19 cellular contexts compared by ENCODE assay signal in the genomic region with DNA sequence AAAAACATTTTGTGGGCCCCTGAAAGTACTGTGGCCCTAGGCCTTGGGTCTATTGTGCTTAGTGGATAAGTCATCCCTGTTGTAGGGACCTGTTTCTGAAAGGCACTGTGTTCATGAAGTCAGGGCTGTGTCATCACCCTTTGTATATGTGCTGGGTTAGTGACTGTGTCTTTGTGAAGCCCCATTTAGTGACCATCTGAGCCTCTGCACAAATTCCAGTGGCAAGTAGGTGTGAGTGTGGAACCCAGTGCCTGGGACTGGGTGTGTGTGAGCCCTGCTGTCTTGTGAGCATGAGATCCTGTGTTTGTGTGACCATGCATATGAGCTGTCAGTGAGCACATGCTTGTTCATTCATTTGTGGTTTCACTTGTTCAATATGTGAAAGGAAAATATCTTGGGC. TPM values are rescaled to one million over a fixed set of nuclear protein-coding genes. Genes with fewer than 3 reads are reported as not detected.
A peak's percentile ranks its signal among the peaks of the same experiment; 100 is the strongest.
DNase-seq lines count a peak whose midpoint lies in the region; ATAC-seq, FAIRE-seq and TF ChIP-seq lines count a peak whose summit lies in the region.
"Had no signal": no experiment of that assay in that cellular context is flagged by ENCODE, and none has a peak within 500 bp of the region (broad histone marks: within the 10 kb centered on the region; RNA-seq: fewer than 3 reads in every experiment).

No MANE protein-coding gene starts in this region.

- no peak overlapping the region for H3K4me3 Mint-ChIP-seq in activated T-cell treated with anti-CD3 and anti-CD28 coated beads, Interleukin-2, amount 50 U/mL, for 4 hours
- H3K4me3 Mint-ChIP-seq in neural progenitor cell (no peak overlapping the region), GM23338 (no peak overlapping the region)
- H3K4me3 Mint-ChIP-seq: CD14-positive monocyte, nephron had no signal

- H3K4me3 ChIP-seq in HCT116 (replicated peaks in 1 of 2; ENCODE audit: low read depth in 1 of 2, low read length in 2 of 2): no peak overlapping the region
- H3K4me3 ChIP-seq in bronchial epithelial cell (ENCODE audit: low read depth, low read length): no peak overlapping the region
- no peak overlapping the region for H3K4me3 ChIP-seq in neural progenitor cell
- no peak overlapping the region for H3K4me3 ChIP-seq in testis
- no peak overlapping the region for H3K4me3 ChIP-seq in GM23338
- H3K4me3 ChIP-seq: psoas muscle, spleen had no signal

- H3K9me2 ChIP-seq in HCT116 (ENCODE audit: insufficient read depth) (no peaks in the 10 kb centered on the region), GM23338 (ENCODE audit: insufficient read depth) (no peaks in the 10 kb centered on the region)

- H3K27me3 Mint-ChIP-seq in activated T-cell treated with anti-CD3 and anti-CD28 coated beads, Interleukin-2, amount 50 U/mL, for 4 hours (ENCODE audit: low read depth): no peaks in the 10 kb centered on the region
- H3K27me3 Mint-ChIP-seq in neural progenitor cell (ENCODE audit: insufficient read depth, low read depth) (peaks cover 10% of the 10 kb centered on the region), GM23338 (ENCODE audit: insufficient read depth, low read depth, poor library complexity) (peaks cover 11% of the 10 kb centered on the region)

- no peak for TF ChIP-seq RAD21 in HCT116 (IDR thresholded peaks at IDR 0.05; ENCODE audit: low read depth)

- no peak for TF ChIP-seq CTCF in HCT116 (IDR thresholded peaks at IDR 0.05 in 2 of 3, conservative IDR thresholded peaks at IDR 0.05 in 1 of 3; ENCODE audit: borderline replicate concordance in 1 of 3, insufficient read depth in 1 of 3, low read depth in 2 of 3, low read length in 2 of 3)
- TF ChIP-seq CTCF in bronchial epithelial cell (IDR thresholded peaks at IDR 0.05; ENCODE audit: insufficient read depth, low read length, severe bottlenecking): no peak
- no peak for TF ChIP-seq CTCF in neural progenitor cell (IDR thresholded peaks at IDR 0.05)
- no peak for TF ChIP-seq CTCF in testis (IDR thresholded peaks at IDR 0.05)
- no peak for TF ChIP-seq CTCF in GM23338 (conservative IDR thresholded peaks at IDR 0.05; ENCODE audit: low read depth in 2 of 2)

- H3K4me2 ChIP-seq in HCT116 (ENCODE audit: low read length): peak overlapping the region; percentile 17; the same call in 1 of the 2 replicates
- no peak overlapping the region for H3K4me2 ChIP-seq in neural progenitor cell
- H3K4me2 ChIP-seq in GM23338: no peak overlapping the region

- H3K4me1 ChIP-seq in HCT116 (ENCODE audit: control insufficient read depth in 1 of 2, insufficient read depth in 2 of 2, low read length in 2 of 2) (peaks cover 25 to 49% of the 10 kb centered on the region in 2 experiments), neural progenitor cell (peaks cover 8% of the 10 kb centered on the region), testis (peaks cover 17% of the 10 kb centered on the region), GM23338 (ENCODE audit: insufficient read depth) (peaks cover 19% of the 10 kb centered on the region)

- H3K9me3 ChIP-seq in HCT116 (ENCODE audit: control insufficient read depth in 1 of 2, insufficient read depth in 1 of 2, low read depth in 1 of 2, low read length in 2 of 2) (no peaks in the 10 kb centered on the region), neural progenitor cell (ENCODE audit: low read depth) (peaks cover 20% of the 10 kb centered on the region), testis (no peaks in the 10 kb centered on the region)
- H3K9me3 ChIP-seq: psoas muscle had no signal

- no peaks in the 10 kb centered on the region for H3K36me3 Mint-ChIP-seq in activated T-cell treated with anti-CD3 and anti-CD28 coated beads, Interleukin-2, amount 50 U/mL, for 4 hours (ENCODE audit: insufficient read depth)
- H3K36me3 Mint-ChIP-seq in neural progenitor cell: peaks cover 5% of the 10 kb centered on the region
- peaks cover 28% of the 10 kb centered on the region for H3K36me3 Mint-ChIP-seq in GM23338 (ENCODE audit: low read depth)

- FAIRE-seq in bronchial epithelial cell (lab: Jason Lieb, UNC): peak; percentile 28

- H3K36me3 ChIP-seq in HCT116 (ENCODE audit: control insufficient read depth in 1 of 2, insufficient read depth in 2 of 2, low read length in 2 of 2): no peaks in the 10 kb centered on the region
- no peaks in the 10 kb centered on the region for H3K36me3 ChIP-seq in bronchial epithelial cell (ENCODE audit: control insufficient read depth, insufficient read depth, low read length)
- H3K36me3 ChIP-seq in neural progenitor cell: no peaks in the 10 kb centered on the region
- no peaks in the 10 kb centered on the region for H3K36me3 ChIP-seq in testis (ENCODE audit: low read depth, missing control alignments)
- H3K36me3 ChIP-seq in GM23338 (ENCODE audit: insufficient read depth): no peaks in the 10 kb centered on the region

- RAD21 ChIA-PET in HCT116 (lab: Charles Lee; ENCODE audit: low non-redundant PET in 1 of 2, low total read pairs in 2 of 2, uncharacterized antibody in 2 of 2, unreplicated experiment in 2 of 2): no interaction called here

- intact Hi-C loops in HCT116 (cut with micrococcal nuclease): no loop called here
- intact Hi-C loops in testis (cut with DNase I; ENCODE audit: low total_unique reads): no loop called here
- intact Hi-C loops in sciatic nerve (cut with DNase I): no loop called here

- ATAC-seq in activated T-cell treated with anti-CD3 and anti-CD28 coated beads, Interleukin-2, amount 50 U/mL, for 4 hours: peak; percentile 67 to 69
- no peak for ATAC-seq in HCT116
- no peak for ATAC-seq in sciatic nerve
- no peak for ATAC-seq in GM23338
- ATAC-seq: left colon, psoas muscle had no signal

- BruUV-seq in HCT116 (replicated peaks; lab: Mats Ljungman, UMichigan): no TSS peak

- CTCF ChIA-PET in HCT116 (lab: Charles Lee): no interaction called here

- POLR2A ChIA-PET in HCT116 (lab: Charles Lee): no interaction called here

- no peak overlapping the region for H3K27ac ChIP-seq in HCT116 (ENCODE audit: low read depth, low read length)
- H3K27ac ChIP-seq in neural progenitor cell: no peak overlapping the region
- no peak overlapping the region for H3K27ac ChIP-seq in testis
- H3K27ac ChIP-seq in GM23338 (ENCODE audit: low read depth): no peak overlapping the region

- no peak for TF ChIP-seq POLR2A in HCT116 (IDR thresholded peaks at IDR 0.05; ENCODE audit: borderline replicate concordance, extremely low read depth, insufficient read depth, insufficient read length)
- TF ChIP-seq POLR2A in testis (IDR thresholded peaks at IDR 0.05): no peak

- peaks cover 10% of the 10 kb centered on the region for H3F3A ChIP-seq in neural progenitor cell (ENCODE audit: low read depth)
- H3F3A ChIP-seq in GM23338 (replicated peaks; ENCODE audit: low read depth): peaks cover 14% of the 10 kb centered on the region

- H3K9ac ChIP-seq in HCT116 (ENCODE audit: low read length) (0 out of 2 replicates have a peak overlapping the region, but pooled peaks have one; percentile 19), neural progenitor cell (no peak overlapping the region)

- no peak overlapping the region for H3K27ac Mint-ChIP-seq in neural progenitor cell
- H3K27ac Mint-ChIP-seq in GM23338: no peak overlapping the region
- H3K27ac Mint-ChIP-seq: CD14-positive monocyte had no signal

- H2AFZ ChIP-seq in HCT116 (ENCODE audit: low read depth, low read length, poor library complexity, severe bottlenecking) (no peak overlapping the region), neural progenitor cell (replicated peaks) (no peak overlapping the region), GM23338 (no peak overlapping the region)

- H3K9me3 Mint-ChIP-seq in activated T-cell treated with anti-CD3 and anti-CD28 coated beads, Interleukin-2, amount 50 U/mL, for 4 hours: no peaks in the 10 kb centered on the region
- H3K9me3 Mint-ChIP-seq in neural progenitor cell: peaks cover 25% of the 10 kb centered on the region
- peaks cover 44% of the 10 kb centered on the region for H3K9me3 Mint-ChIP-seq in GM23338

- no peak for DNase-seq in activated T-cell treated with anti-CD3 and anti-CD28 coated beads, Interleukin-2, amount 50 U/mL, for 4 hours
- DNase-seq in activated T-cell treated with anti-CD3 and anti-CD28 coated beads, Interleukin-2, amount 50 U/mL, for 1 hour: no peak
- DNase-seq in HCT116 (ENCODE audit: low read depth, low spot score) (no peak), bronchial epithelial cell (ENCODE audit: low read depth) (peak; percentile 73), neural progenitor cell (ENCODE audit: low spot score) (peak; percentile 1), testis (no peak), sciatic nerve (ENCODE audit: low spot score) (no peak), GM23338 (ENCODE audit: low spot score) (no peak)
- DNase-seq: DMS153; KBM-7; left colon; midbrain; NCI-H2029; NCI-H446 treated with DMSO at 0.1 percent for 48 hours; psoas muscle; spleen; stimulated activated CD8-positive, alpha-beta memory T cell treated with anti-CD3 and anti-CD28 coated beads, Interleukin-4, amount 100 ng/mL, for 48 hours had no signal

- H3K79me2 ChIP-seq in HCT116 (ENCODE audit: insufficient read depth, low read length) (no peaks in the 10 kb centered on the region), neural progenitor cell (ENCODE audit: low read depth) (no peaks in the 10 kb centered on the region), GM23338 (replicated peaks; ENCODE audit: insufficient read depth) (no peaks in the 10 kb centered on the region)

- H3K4me1 Mint-ChIP-seq in activated T-cell treated with anti-CD3 and anti-CD28 coated beads, Interleukin-2, amount 50 U/mL, for 4 hours (ENCODE audit: low read depth): peaks cover 18% of the 10 kb centered on the region
- H3K4me1 Mint-ChIP-seq in neural progenitor cell (peaks cover 16% of the 10 kb centered on the region), GM23338 (peaks cover 19% of the 10 kb centered on the region)

- no peaks in the 10 kb centered on the region for H3K27me3 ChIP-seq in HCT116 (ENCODE audit: insufficient read depth, low read length)
- no peaks in the 10 kb centered on the region for H3K27me3 ChIP-seq in bronchial epithelial cell (ENCODE audit: control insufficient read depth, insufficient read depth, low read length)
- H3K27me3 ChIP-seq in neural progenitor cell: no peaks in the 10 kb centered on the region
- no peaks in the 10 kb centered on the region for H3K27me3 ChIP-seq in testis
- no peaks in the 10 kb centered on the region for H3K27me3 ChIP-seq in GM23338 (ENCODE audit: insufficient read depth)
- H3K27me3 ChIP-seq: spleen had no signal

- H4K20me1 ChIP-seq in HCT116 (ENCODE audit: insufficient read depth) (no peaks in the 10 kb centered on the region), neural progenitor cell (ENCODE audit: low read depth) (no peaks in the 10 kb centered on the region), GM23338 (replicated peaks; ENCODE audit: insufficient read depth) (no peaks in the 10 kb centered on the region)

RNA-seq across cellular contexts. Expression of gene HYAL1, which starts 1.2 kb away (rescaled TPM):
- total RNA-seq in activated T-cell treated with anti-CD3 and anti-CD28 coated beads, Interleukin-2, amount 50 U/mL, for 4 hours: under 1 TPM in 2 of 3 donors, not detected in 1; 0.24 to 0.82 TPM
- total RNA-seq in HCT116 (2021; ENCODE audit: unreplicated experiment) (6.1 TPM), bronchial epithelial cell (7.1 and 8.3 TPM in 2 replicates), neural progenitor cell (ENCODE audit: low replicate concordance) (1.6 and 3.0 TPM in 2 replicates), testis (1 to 10 TPM; 2.7 to 3.2 TPM), sciatic nerve (19.4 TPM)
- polyA plus RNA-seq in HCT116 (2012): 11.9 and 12.5 TPM in 2 replicates
- polyA plus RNA-seq in testis (ENCODE audit: insufficient read depth, low read depth, low replicate concordance) (3.7 TPM), GM23338 (2016; fragmentation: Nextera tagmentation; extraction: Ambion mirVana) (1.7 and 2.1 TPM in 2 replicates)
- 2.8 and 5.0 TPM in 2 replicates for total RNA-seq in GM23338 (2014; rRNA removed; shearing (Covaris generic))
- polyA plus RNA-seq: CD14-positive monocyte had no signal

RNA-seq across cellular contexts. Expression of gene HYAL3, which starts 5.4 kb away (rescaled TPM):
- 10 to 100 TPM in 1 of 3 donors, 1 to 10 TPM in 2; 4.9 to 10.3 (median 7.2) TPM for total RNA-seq in activated T-cell treated with anti-CD3 and anti-CD28 coated beads, Interleukin-2, amount 50 U/mL, for 4 hours
- 10.3 TPM for total RNA-seq in HCT116 (2021; ENCODE audit: unreplicated experiment)
- 4.6 and 6.5 TPM in 2 replicates for polyA plus RNA-seq in HCT116 (2012)
- 6.6 and 6.8 TPM in 2 replicates for total RNA-seq in bronchial epithelial cell
- total RNA-seq in neural progenitor cell (ENCODE audit: low replicate concordance): 2.2 and 4.9 TPM in 2 replicates
- 10 to 100 TPM; 13.8 to 25.2 TPM for total RNA-seq in testis
- 27.9 TPM for polyA plus RNA-seq in testis (ENCODE audit: insufficient read depth, low read depth, low replicate concordance)
- total RNA-seq in sciatic nerve: 1.5 TPM
- 2.5 and 7.1 TPM in 2 replicates for total RNA-seq in GM23338 (2014; rRNA removed; shearing (Covaris generic))
- polyA plus RNA-seq in GM23338 (2016; fragmentation: Nextera tagmentation; extraction: Ambion mirVana): 2.4 and 3.7 TPM in 2 replicates

RNA-seq across cellular contexts. Expression of gene NAA80, which starts 5.4 kb away (rescaled TPM):
- 10 to 100 TPM; 17.5 to 21.7 (median 21.1) TPM for total RNA-seq in activated T-cell treated with anti-CD3 and anti-CD28 coated beads, Interleukin-2, amount 50 U/mL, for 4 hours
- total RNA-seq in HCT116 (2021; ENCODE audit: unreplicated experiment) (21.3 TPM), bronchial epithelial cell (1.3 and 2.0 TPM in 2 replicates), neural progenitor cell (ENCODE audit: low replicate concordance) (10.1 and 21.8 TPM in 2 replicates), testis (10 to 100 TPM; 37.9 to 79.4 TPM), sciatic nerve (20.7 TPM)
- 27.0 and 31.4 TPM in 2 replicates for polyA plus RNA-seq in HCT116 (2012)
- polyA plus RNA-seq in testis (ENCODE audit: insufficient read depth, low read depth, low replicate concordance) (72.4 TPM), GM23338 (2016; fragmentation: Nextera tagmentation; extraction: Ambion mirVana) (11.2 and 12.1 TPM in 2 replicates)
- 11.3 and 16.7 TPM in 2 replicates for total RNA-seq in GM23338 (2014; rRNA removed; shearing (Covaris generic))

RNA-seq across cellular contexts. Expression of gene IFRD2, which starts 12.4 kb away (rescaled TPM):
- total RNA-seq in activated T-cell treated with anti-CD3 and anti-CD28 coated beads, Interleukin-2, amount 50 U/mL, for 4 hours: 100 to 1,000 TPM; 339 to 366 (median 341) TPM
- total RNA-seq in HCT116 (2021; ENCODE audit: unreplicated experiment) (146 TPM), bronchial epithelial cell (104 and 177 TPM in 2 replicates), neural progenitor cell (ENCODE audit: low replicate concordance) (26.4 and 45.6 TPM in 2 replicates), testis (10 to 100 TPM; 55.3 to 60.9 TPM), sciatic nerve (51.2 TPM)
- polyA plus RNA-seq in HCT116 (2012): 101 and 103 TPM in 2 replicates
- polyA plus RNA-seq in testis (ENCODE audit: insufficient read depth, low read depth, low replicate concordance) (42.3 TPM), GM23338 (2016; fragmentation: Nextera tagmentation; extraction: Ambion mirVana) (80.8 and 89.7 TPM in 2 replicates)
- 91.5 and 92.4 TPM in 2 replicates for total RNA-seq in GM23338 (2014; rRNA removed; shearing (Covaris generic))

RNA-seq across cellular contexts. Expression of gene HYAL2, which starts 17.9 kb away (rescaled TPM):
- 10 to 100 TPM; 17.0 to 19.5 (median 19.2) TPM for total RNA-seq in activated T-cell treated with anti-CD3 and anti-CD28 coated beads, Interleukin-2, amount 50 U/mL, for 4 hours
- total RNA-seq in HCT116 (2021; ENCODE audit: unreplicated experiment) (42.2 TPM), bronchial epithelial cell (55.0 and 63.0 TPM in 2 replicates), neural progenitor cell (ENCODE audit: low replicate concordance) (38.9 and 92.3 TPM in 2 replicates), testis (100 to 1,000 TPM in 1 of 2 donors, 10 to 100 TPM in 1; 90.9 to 111 TPM), sciatic nerve (48.8 TPM)
- polyA plus RNA-seq in HCT116 (2012): 57.5 and 64.1 TPM in 2 replicates
- polyA plus RNA-seq in testis (ENCODE audit: insufficient read depth, low read depth, low replicate concordance) (58.6 TPM), GM23338 (2016; fragmentation: Nextera tagmentation; extraction: Ambion mirVana) (28.9 and 30.0 TPM in 2 replicates)
- 74.3 and 77.8 TPM in 2 replicates for total RNA-seq in GM23338 (2014; rRNA removed; shearing (Covaris generic))

Comparison
In these comparisons a context has a peak if more than half of its experiments do, and no peak if none do; other contexts are left out.
1. ATAC-seq: peak in activated T-cell treated with anti-CD3 and anti-CD28 coated beads, Interleukin-2, amount 50 U/mL, for 4 hours (2 of 2); none in HCT116 (single experiment), sciatic nerve (single experiment) and GM23338 (single experiment).
2. DNase-seq: peak in bronchial epithelial cell (single experiment) and neural progenitor cell (single experiment); none in activated T-cell treated with anti-CD3 and anti-CD28 coated beads, Interleukin-2, amount 50 U/mL, for 4 hours (single experiment), activated T-cell treated with anti-CD3 and anti-CD28 coated beads, Interleukin-2, amount 50 U/mL, for 1 hour (single experiment), HCT116 (single experiment), testis (single experiment), sciatic nerve (single experiment) and GM23338 (single experiment).